Comparison of ENCODE assay signal across 12 cellular contexts in genomic region chr6:158058156-158058723, GRCh38.
DNase-seq lines count a peak whose midpoint lies in the region; ATAC-seq and TF ChIP-seq lines count a peak whose summit lies in the region.
"Had no signal": no experiment of that assay in that cellular context is flagged by ENCODE, and none has a peak within 500 bp of the region (broad histone marks: within the 10 kb centered on the region; RNA-seq: fewer than 3 reads in every experiment).

No MANE protein-coding gene starts in this region.

- no peak overlapping the region for H3K4ac ChIP-seq in H9 (ENCODE audit: low read depth, low read length)

- H3K27me3 ChIP-seq in ACC112 (ENCODE audit: insufficient read depth, low read length) (no peaks in the 10 kb centered on the region), H9 (ENCODE audit: insufficient read depth, low read length) (no peaks in the 10 kb centered on the region)
- H3K27me3 ChIP-seq: cardiac muscle cell had no signal

- H3K23ac ChIP-seq in H9 (ENCODE audit: insufficient read length, low read depth, low read length), result no peak overlapping the region

- no peak overlapping the region for H3K4me2 ChIP-seq in H9 (ENCODE audit: insufficient read depth, insufficient read length, low read length)

- H3K4me1 ChIP-seq in ACC112 (ENCODE audit: control insufficient read depth, insufficient read depth, low read length, unreplicated experiment), result peaks cover 73% of the 10 kb centered on the region
- H3K4me1 ChIP-seq in H9 (ENCODE audit: insufficient read depth, low read length), result no peaks in the 10 kb centered on the region

- no peaks in the 10 kb centered on the region for H4K20me1 ChIP-seq in H9 (ENCODE audit: control insufficient read depth, insufficient read depth, insufficient read length)

- H2AK5ac ChIP-seq in H9 (ENCODE audit: insufficient read length, low read length), result no peak overlapping the region

- no peak overlapping the region for H2BK120ac ChIP-seq in H9 (ENCODE audit: low read depth, low read length, poor library complexity, severe bottlenecking)

- TF ChIP-seq CTCF in activated CD8-positive, alpha-beta T cell treated with anti-CD3 and anti-CD28 coated beads for 36 hours (IDR thresholded peaks at IDR 0.05), result no peak
- TF ChIP-seq CTCF in foreskin fibroblast (IDR thresholded peaks at IDR 0.05; ENCODE audit: low read depth, low read length) (no peak), H9 (conservative IDR thresholded peaks at IDR 0.05) (no peak)

- H2BK5ac ChIP-seq in H9 (ENCODE audit: insufficient read length, low read length), result no peak overlapping the region

- intact Hi-C loops in activated CD8-positive, alpha-beta T cell treated with anti-CD3 and anti-CD28 coated beads for 36 hours (cut with micrococcal nuclease), result no loop called here

- peak overlapping the region; percentile 97 for H3K27ac ChIP-seq in ACC112 (ENCODE audit: low read depth, low read length)
- H3K27ac ChIP-seq in H9 (ENCODE audit: insufficient read length, low read depth, low read length), result no peak overlapping the region
- H3K27ac ChIP-seq: cardiac muscle cell had no signal

- POLR2A ChIA-PET in activated CD8-positive, alpha-beta T cell treated with anti-CD3 and anti-CD28 coated beads for 36 hours (lab: Charles Lee), result interaction anchor here (0.9 to 1.5 kb wide), 4 partner anchors 11 to 49 kb away, joined by 4 to 6 read pairs (median 4); no protein-coding TSS in a partner anchor

- no peak overlapping the region for H2BK20ac ChIP-seq in H9 (ENCODE audit: low read depth, low read length, poor library complexity, severe bottlenecking)

- H3K9me3 Mint-ChIP-seq in activated CD8-positive, alpha-beta T cell treated with anti-CD3 and anti-CD28 coated beads for 36 hours, result no peaks in the 10 kb centered on the region
- no peaks in the 10 kb centered on the region for H3K9me3 Mint-ChIP-seq in H9

- CTCF ChIA-PET in activated CD8-positive, alpha-beta T cell treated with anti-CD3 and anti-CD28 coated beads for 36 hours (lab: Charles Lee), result interaction anchor here (5.6 kb wide), 1 partner anchor 14 kb away, joined by 33 read pairs; no protein-coding TSS in a partner anchor

- no peak overlapping the region for H2AFZ ChIP-seq in ACC112 (ENCODE audit: low read length, unreplicated experiment)
- no peak overlapping the region for H2AFZ ChIP-seq in H9 (ENCODE audit: low read length)

- no peak overlapping the region for H3K14ac ChIP-seq in H9 (ENCODE audit: insufficient read depth, low read length)

- no peaks in the 10 kb centered on the region for H3K23me2 ChIP-seq in H9 (ENCODE audit: insufficient read length, low read depth, low read length, poor library complexity, severe bottlenecking)

- H3K79me1 ChIP-seq in H9 (ENCODE audit: insufficient read depth, low read depth, low read length, poor library complexity, severe bottlenecking), result no peaks in the 10 kb centered on the region

- H3T11ph ChIP-seq in H9 (ENCODE audit: low read length), result no peak overlapping the region

- no peak overlapping the region for H3K9ac ChIP-seq in H9 (ENCODE audit: extremely low read depth, insufficient read length, low read length)

- no peaks in the 10 kb centered on the region for H3K27me3 Mint-ChIP-seq in activated CD8-positive, alpha-beta T cell treated with anti-CD3 and anti-CD28 coated beads for 36 hours
- H3K27me3 Mint-ChIP-seq in H9 (ENCODE audit: low read depth), result no peaks in the 10 kb centered on the region

- H3K9me3 ChIP-seq in H9 (ENCODE audit: control insufficient read depth, low read depth, low read length), result no peaks in the 10 kb centered on the region
- H3K9me3 ChIP-seq: mucosa of descending colon had no signal

- no peak overlapping the region for H2BK15ac ChIP-seq in H9 (ENCODE audit: low read depth, low read length)

- peaks cover 16% of the 10 kb centered on the region for H3K36me3 Mint-ChIP-seq in activated CD8-positive, alpha-beta T cell treated with anti-CD3 and anti-CD28 coated beads for 36 hours (ENCODE audit: low read depth)
- H3K36me3 Mint-ChIP-seq in H9 (ENCODE audit: insufficient read depth in 1 of 3, low read depth in 3 of 3), result peaks cover 0 to 9% (median 7%) of the 10 kb centered on the region in 3 experiments; a peak in 4 of 7 replicates

- ATAC-seq in activated CD8-positive, alpha-beta T cell treated with anti-CD3 and anti-CD28 coated beads for 36 hours, result no peak
- ATAC-seq in GM19455 (IDR thresholded peaks at IDR 0.05; ENCODE audit: unreplicated experiment) (no peak), GM19397 (IDR thresholded peaks at IDR 0.05; ENCODE audit: unreplicated experiment) (no peak), GM21367 (IDR thresholded peaks at IDR 0.05; ENCODE audit: unreplicated experiment) (no peak)
- ATAC-seq: mucosa of descending colon had no signal

- peaks cover 15% of the 10 kb centered on the region; the same call in 1 of the 2 replicates for H3K36me3 ChIP-seq in ACC112 (ENCODE audit: insufficient read depth, low read length)
- H3K36me3 ChIP-seq: cardiac muscle cell had no signal

- H3K56ac ChIP-seq in H9 (ENCODE audit: insufficient read length, low read depth, low read length), result no peak overlapping the region

- H4K8ac ChIP-seq in H9 (replicated peaks; ENCODE audit: insufficient read length, low read depth, low read length), result no peak overlapping the region

- H3K27ac Mint-ChIP-seq in activated CD8-positive, alpha-beta T cell treated with anti-CD3 and anti-CD28 coated beads for 36 hours, result peak overlapping the region; percentile 34
- no peak overlapping the region for H3K27ac Mint-ChIP-seq in H9

- no peak overlapping the region for H3K18ac ChIP-seq in H9 (ENCODE audit: insufficient read length, low read depth, low read length)

- H3K79me2 ChIP-seq in ACC112 (ENCODE audit: control insufficient read depth, insufficient read depth, low read length, unreplicated experiment) (peaks cover 15% of the 10 kb centered on the region), H9 (ENCODE audit: insufficient read depth, low read length) (no peaks in the 10 kb centered on the region)

- DNase-seq in GM03348 (ENCODE audit: low spot score) (peak; percentile 58), foreskin fibroblast (peak; percentile 37 to 61), H9 (no peak)
- DNase-seq in activated CD8-positive, alpha-beta T cell treated with anti-CD3 and anti-CD28 coated beads for 36 hours, result no peak
- DNase-seq: C1 segment of cervical spinal cord; mucosa of descending colon; stimulated activated CD4-positive, alpha-beta T cell treated with anti-CD3 and anti-CD28 coated beads, Interleukin-4, amount 100 ng/mL, for 4 hours had no signal

- no CpG with 5 or more reads among the region's 3 CpGs for whole genome bisulfite sequencing in H9 (ENCODE audit: extremely low coverage, insufficient read length, low lambda C conversion rate)

- no peak overlapping the region; the same call in 1 of the 2 replicates for H3K4me3 ChIP-seq in ACC112 (ENCODE audit: low read depth, low read length)
- H3K4me3 ChIP-seq in foreskin fibroblast (ENCODE audit: low read depth in 1 of 2, low read length in 2 of 2), result no peak overlapping the region
- H3K4me3 ChIP-seq: cardiac muscle cell, mucosa of descending colon had no signal

- no peak overlapping the region for H2BK12ac ChIP-seq in H9 (ENCODE audit: insufficient read length, low read depth, low read length)

- H4K91ac ChIP-seq in H9 (ENCODE audit: insufficient read length, low read depth, low read length), result no peak overlapping the region

- peaks cover 29% of the 10 kb centered on the region for H3K4me1 Mint-ChIP-seq in activated CD8-positive, alpha-beta T cell treated with anti-CD3 and anti-CD28 coated beads for 36 hours (ENCODE audit: low read depth)
- H3K4me1 Mint-ChIP-seq in H9, result peaks cover 5 to 6% of the 10 kb centered on the region in 2 experiments; a peak in 3 of 4 replicates

- no peak overlapping the region for H3K4me3 Mint-ChIP-seq in activated CD8-positive, alpha-beta T cell treated with anti-CD3 and anti-CD28 coated beads for 36 hours
- no peak overlapping the region for H3K4me3 Mint-ChIP-seq in H9

- no peak overlapping the region for H4K5ac ChIP-seq in H9 (ENCODE audit: insufficient read length, low read depth, low read length)

Comparison
In these comparisons a context has a peak if more than half of its experiments do, and no peak if none do; other contexts are left out.
1. DNase-seq: peak in GM03348 (single experiment) and foreskin fibroblast (2 of 2); none in activated CD8-positive, alpha-beta T cell treated with anti-CD3 and anti-CD28 coated beads for 36 hours (single experiment) and H9 (single experiment).